In genomic region chr17:75646626-75646968, GRCh38 we compare ENCODE assay signal across 14 cellular contexts. TPM values are rescaled to one million over a fixed set of nuclear protein-coding genes. Genes with fewer than 3 reads are reported as not detected.
DNase-seq lines count a peak whose midpoint lies in the region; ATAC-seq and TF ChIP-seq lines count a peak whose summit lies in the region.
"Had no signal": no experiment of that assay in that cellular context is flagged by ENCODE, and none has a peak within 500 bp of the region (broad histone marks: within the 10 kb centered on the region; RNA-seq: fewer than 3 reads in every experiment).

No MANE protein-coding gene starts in this region.

- peaks cover 8% of the 10 kb centered on the region for H3K79me2 ChIP-seq in hepatocyte

- TF ChIP-seq POLR2A in Peyer's patch (IDR thresholded peaks at IDR 0.05): no peak
- TF ChIP-seq POLR2A in prostate gland (IDR thresholded peaks at IDR 0.05): no peak

- peaks cover 41% of the 10 kb centered on the region for H3K36me3 Mint-ChIP-seq in Caco-2 (ENCODE audit: insufficient read depth, unreplicated experiment)

- peak overlapping the region; percentile 96 for H3K27ac Mint-ChIP-seq in Caco-2 (ENCODE audit: unreplicated experiment)

- H4K20me1 ChIP-seq in hepatocyte (ENCODE audit: insufficient read depth, poor library complexity, severe bottlenecking): no peaks in the 10 kb centered on the region

- no peak for TF ChIP-seq CTCF in Caco-2 (IDR thresholded peaks at IDR 0.05; ENCODE audit: insufficient read depth in 1 of 2, low read depth in 1 of 2, low read length in 1 of 2, severe bottlenecking in 1 of 2, unreplicated experiment in 1 of 2)
- no peak for TF ChIP-seq CTCF in Peyer's patch (IDR thresholded peaks at IDR 0.05)
- TF ChIP-seq CTCF in hepatocyte (IDR thresholded peaks at IDR 0.05; ENCODE audit: poor library complexity): no peak
- no peak for TF ChIP-seq CTCF in prostate gland (IDR thresholded peaks at IDR 0.05)

- intact Hi-C loops in Caco-2 (cut with micrococcal nuclease; ENCODE audit: unreplicated experiment) (loop anchor here (2.0 kb wide), 2 partner anchors 14 to 74 kb away; partner anchors contain the start of genes ITGB4 and SMIM5), prostate gland (cut with DNase I) (no loop called here), left ventricle myocardium superior (cut with micrococcal nuclease) (no loop called here)

- WGBS in hepatocyte (ENCODE audit: low lambda C conversion rate, missing lambda C conversion rate): 86% methylated on average over 7 of the region's 7 CpGs
- 93% methylated on average over 7 of the region's 7 CpGs for WGBS in prostate gland

- CTCF ChIA-PET in Caco-2 (lab: Charles Lee): interaction anchor here (0.5 to 6.9 kb wide), 13 partner anchors 8 to 894 kb away, joined by 3 to 115 read pairs (median 5); partner anchors contain the start of genes GALK1, MIF4GD, RECQL5 and SMIM5

- ATAC-seq in left ventricle myocardium superior (no peak), HG03457 (IDR thresholded peaks at IDR 0.05; ENCODE audit: unreplicated experiment) (no peak), HG03439 (IDR thresholded peaks at IDR 0.05; ENCODE audit: unreplicated experiment) (no peak)

- H3K4me3 Mint-ChIP-seq in Caco-2 (ENCODE audit: unreplicated experiment): peak overlapping the region; percentile 43
- H3K4me3 Mint-ChIP-seq: activated CD4-positive, alpha-beta T cell treated with anti-CD3 and anti-CD28 coated beads, Interleukin-2, amount 10 ng/mL, durations not matched to agents 24 days and 14 days; activated T-helper 17 cell treated with anti-CD3 and anti-CD28 coated beads, Interleukin-2, amount 50 U/mL, for 72 hours; T-cell had no signal

- H3K36me3 ChIP-seq in Caco-2 (ENCODE audit: control insufficient read depth, insufficient read depth, low read length): no peaks in the 10 kb centered on the region; the same call in none of the 2 replicates
- H3K36me3 ChIP-seq in Peyer's patch: peaks cover 0 to 14% (median 0%) of the 10 kb centered on the region in 3 donors
- H3K36me3 ChIP-seq in hepatocyte (replicated peaks; ENCODE audit: insufficient read depth, low read depth): no peaks in the 10 kb centered on the region
- peaks cover 0 to 6% of the 10 kb centered on the region in 2 donors for H3K36me3 ChIP-seq in prostate gland

- H3K9me2 ChIP-seq in hepatocyte (replicated peaks; ENCODE audit: insufficient read depth): no peaks in the 10 kb centered on the region

- DNase-seq in Caco-2: no peak
- peak in 1 of 3 donors; percentile 44 for DNase-seq in Peyer's patch
- DNase-seq in hepatocyte (ENCODE audit: low spot score): no peak
- DNase-seq in prostate gland (ENCODE audit: low spot score): no peak
- DNase-seq in activated CD4-positive, alpha-beta T cell treated with anti-CD3 and anti-CD28 coated beads for 48 hours: no peak
- DNase-seq in left ventricle myocardium superior: no peak
- DNase-seq: AML-193; naive thymus-derived CD8-positive, alpha-beta T cell; stimulated activated CD4-positive, alpha-beta T cell treated with anti-CD3 and anti-CD28 coated beads, Interleukin-12 subunit alpha, Interleukin-12 subunit beta, amount 100 ng/mL, for 4 hours had no signal

- H3K4me1 ChIP-seq in Caco-2 (peaks cover 48% of the 10 kb centered on the region), Peyer's patch (peaks cover 0 to 18% (median 0%) of the 10 kb centered on the region in 4 donors), hepatocyte (ENCODE audit: insufficient read depth) (peaks cover 31% of the 10 kb centered on the region), prostate gland (replicated peaks) (peaks cover 13% of the 10 kb centered on the region)

- POLR2A ChIA-PET in Caco-2 (lab: Charles Lee): interaction anchor here (0.5 to 3.4 kb wide), 10 partner anchors 8 to 209 kb away, joined by 3 to 17 read pairs (median 4); partner anchors contain the start of genes LLGL2, RECQL5, SAP30BP and SMIM5

- TSS peak; percentile 87 for BruUV-seq in Caco-2 (replicated peaks; lab: Mats Ljungman, UMichigan)

- no peaks in the 10 kb centered on the region for H3K27me3 Mint-ChIP-seq in Caco-2 (ENCODE audit: insufficient read depth, unreplicated experiment)
- H3K27me3 Mint-ChIP-seq: activated CD4-positive, alpha-beta T cell treated with anti-CD3 and anti-CD28 coated beads, Interleukin-2, amount 10 ng/mL, durations not matched to agents 24 days and 14 days; activated T-helper 17 cell treated with anti-CD3 and anti-CD28 coated beads, Interleukin-2, amount 50 U/mL, for 72 hours; naive thymus-derived CD8-positive, alpha-beta T cell; T-cell had no signal

- H3K9me3 ChIP-seq in Caco-2 (no peaks in the 10 kb centered on the region), Peyer's patch (no peaks in the 10 kb centered on the region), hepatocyte (ENCODE audit: low read depth) (no peaks in the 10 kb centered on the region), prostate gland (no peaks in the 10 kb centered on the region)

- H3K27ac ChIP-seq in Peyer's patch: peak overlapping the region in 3 of 4 donors; percentile 80 to 96 (median 91)
- H3K27ac ChIP-seq in hepatocyte: peak overlapping the region; percentile 100
- H3K27ac ChIP-seq in prostate gland: peak overlapping the region; percentile 33 to 67

- no peak overlapping the region for H2AFZ ChIP-seq in hepatocyte

- H3K4me1 Mint-ChIP-seq in Caco-2 (ENCODE audit: low read depth, unreplicated experiment): peaks cover 23% of the 10 kb centered on the region
- H3K4me1 Mint-ChIP-seq: activated T-helper 17 cell treated with anti-CD3 and anti-CD28 coated beads, Interleukin-2, amount 50 U/mL, for 72 hours had no signal

- no peaks in the 10 kb centered on the region for H3K27me3 ChIP-seq in Caco-2 (replicated peaks; ENCODE audit: control insufficient read depth, insufficient read depth, low read length)
- H3K27me3 ChIP-seq in Peyer's patch: no peaks in the 10 kb centered on the region
- no peaks in the 10 kb centered on the region for H3K27me3 ChIP-seq in hepatocyte
- H3K27me3 ChIP-seq in prostate gland (replicated peaks; ENCODE audit: insufficient read depth): no peaks in the 10 kb centered on the region

- H3K4me3 ChIP-seq in Caco-2 (ENCODE audit: low read depth, low read length): 0 out of 2 replicates have a peak overlapping the region, but pooled peaks have one; percentile 5
- peak overlapping the region in 2 of 4 donors; percentile 30 to 40 for H3K4me3 ChIP-seq in Peyer's patch
- no peak overlapping the region for H3K4me3 ChIP-seq in hepatocyte
- no peak overlapping the region for H3K4me3 ChIP-seq in prostate gland

- H3K4me2 ChIP-seq in hepatocyte: peak overlapping the region; percentile 49

- no peaks in the 10 kb centered on the region for H3K9me3 Mint-ChIP-seq in Caco-2 (ENCODE audit: unreplicated experiment)
- H3K9me3 Mint-ChIP-seq: activated CD4-positive, alpha-beta T cell treated with anti-CD3 and anti-CD28 coated beads, Interleukin-2, amount 10 ng/mL, durations not matched to agents 24 days and 14 days; activated T-helper 17 cell treated with anti-CD3 and anti-CD28 coated beads, Interleukin-2, amount 50 U/mL, for 72 hours; naive thymus-derived CD8-positive, alpha-beta T cell; T-cell had no signal

RNA-seq across cellular contexts. Expression of gene SMIM5, which starts 13.4 kb away (rescaled TPM):
- total RNA-seq in Caco-2 (2022): 0.20 TPM in 1 of 2 replicates, not detected in the other
- total RNA-seq in Peyer's patch: 100 to 1,000 TPM in 1 of 4 donors, 10 to 100 TPM in 2, not detected in 1; 68.8 to 161 (median 97.1) TPM
- total RNA-seq in hepatocyte: 4.1 and 4.5 TPM in 2 replicates
- polyA plus RNA-seq in hepatocyte: 6.8 and 7.7 TPM in 2 replicates
- total RNA-seq in prostate gland: 1 to 10 TPM in 1 of 2 donors, under 1 TPM in 1; 0.27 to 4.1 TPM
- total RNA-seq in left ventricle myocardium superior: 15.8 TPM

RNA-seq across cellular contexts. Expression of gene RECQL5, which starts 20.4 kb away (rescaled TPM):
- 67.0 and 67.7 TPM in 2 replicates for total RNA-seq in Caco-2 (2022)
- 10 to 100 TPM; 26.3 to 85.0 (median 44.1) TPM for total RNA-seq in Peyer's patch
- total RNA-seq in hepatocyte: 11.8 and 23.1 TPM in 2 replicates
- polyA plus RNA-seq in hepatocyte: 44.4 and 79.6 TPM in 2 replicates
- total RNA-seq in prostate gland: 100 to 1,000 TPM in 1 of 2 donors, 10 to 100 TPM in 1; 33.6 to 132 TPM
- 14.3 TPM for total RNA-seq in left ventricle myocardium superior

RNA-seq across cellular contexts. Expression of gene SAP30BP, which starts 20.5 kb away (rescaled TPM):
- total RNA-seq in Caco-2 (2022) (119 and 126 TPM in 2 replicates), Peyer's patch (100 to 1,000 TPM in 2 of 4 donors, 10 to 100 TPM in 2; 65.3 to 117 (median 101) TPM), hepatocyte (59.3 and 67.5 TPM in 2 replicates), prostate gland (10 to 100 TPM; 50.4 to 72.3 TPM), left ventricle myocardium superior (47.8 TPM)
- 89.9 and 110 TPM in 2 replicates for polyA plus RNA-seq in hepatocyte

RNA-seq across cellular contexts. Expression of gene MYO15B, which starts 59.0 kb away (rescaled TPM):
- total RNA-seq in Caco-2 (2022) (12.3 and 24.4 TPM in 2 replicates), Peyer's patch (1,000 to 10,000 TPM in 3 of 4 donors, 100 to 1,000 TPM in 1; 552 to 2,671 (median 1,951) TPM), hepatocyte (99.8 and 153 TPM in 2 replicates), prostate gland (100 to 1,000 TPM in 1 of 2 donors, 10 to 100 TPM in 1; 86.5 to 214 TPM), left ventricle myocardium superior (48.2 TPM)
- 124 and 132 TPM in 2 replicates for polyA plus RNA-seq in hepatocyte

Comparison
In these comparisons a context has a peak if more than half of its experiments do, and no peak if none do; other contexts are left out.
1. H3K27ac ChIP-seq: peak in every context shown above with its lines; median percentile 100 in hepatocyte; 91 in Peyer's patch; 50 in prostate gland.